23 cellular contexts compared by ENCODE assay signal in the genomic region with DNA sequence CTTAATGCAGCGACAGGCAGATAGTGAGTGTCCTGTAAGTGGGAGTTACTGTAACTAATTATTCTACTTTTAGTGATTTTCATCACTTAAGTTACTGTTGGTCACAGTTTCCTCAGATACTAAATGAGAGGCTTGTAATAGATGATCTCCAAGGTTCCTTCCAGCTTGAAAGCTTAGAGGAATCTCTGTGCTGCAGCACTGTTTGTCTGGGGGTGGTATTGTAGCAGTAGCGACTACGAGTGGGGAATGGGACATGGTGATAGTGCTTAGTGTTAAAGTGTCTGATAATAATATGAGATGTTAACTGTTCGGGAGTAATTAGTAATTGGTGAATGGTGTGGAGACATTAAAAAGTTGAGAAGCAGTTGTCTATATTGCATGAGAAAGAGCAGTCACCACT. TPM values are rescaled to one million over a fixed set of nuclear protein-coding genes. Genes with fewer than 3 reads are reported as not detected.
DNase-seq lines count a peak whose midpoint lies in the region; ATAC-seq and FAIRE-seq lines count a peak whose summit lies in the region.
"Had no signal": no experiment of that assay in that cellular context is flagged by ENCODE, and none has a peak within 500 bp of the region (broad histone marks: within the 10 kb centered on the region; RNA-seq: fewer than 3 reads in every experiment).

No MANE protein-coding gene starts in this region.

- peak overlapping the region; percentile 14 for H3K27ac Mint-ChIP-seq in activated naive CD4-positive, alpha-beta T cell treated with anti-CD3 and anti-CD28 coated beads, Interleukin-2, amount 50 U/mL, for 24 hours
- peak overlapping the region in 1 of 2 donors; percentile 4 for H3K27ac Mint-ChIP-seq in activated naive CD4-positive, alpha-beta T cell treated with anti-CD3 and anti-CD28 coated beads, Interleukin-2, amount 50 U/mL, for 72 hours
- H3K27ac Mint-ChIP-seq in activated T-helper 17 cell treated with anti-CD3 and anti-CD28 coated beads, Interleukin-2, amount 50 U/mL, for 72 hours, result peak overlapping the region; percentile 85
- H3K27ac Mint-ChIP-seq in immature natural killer cell, result peak overlapping the region; percentile 31 to 67 (median 43)

- H3K36me3 Mint-ChIP-seq in activated naive CD4-positive, alpha-beta T cell treated with anti-CD3 and anti-CD28 coated beads, Interleukin-2, amount 50 U/mL, for 24 hours, result peaks cover 32% of the 10 kb centered on the region
- peaks cover 14 to 65% of the 10 kb centered on the region in 2 donors for H3K36me3 Mint-ChIP-seq in activated naive CD4-positive, alpha-beta T cell treated with anti-CD3 and anti-CD28 coated beads, Interleukin-2, amount 50 U/mL, for 72 hours
- H3K36me3 Mint-ChIP-seq in activated T-helper 17 cell treated with anti-CD3 and anti-CD28 coated beads, Interleukin-2, amount 50 U/mL, for 72 hours (ENCODE audit: low read depth), result peaks cover 98% of the 10 kb centered on the region
- peaks cover 4 to 11% (median 11%) of the 10 kb centered on the region in 3 donors for H3K36me3 Mint-ChIP-seq in immature natural killer cell

- H3K9me3 Mint-ChIP-seq in activated naive CD4-positive, alpha-beta T cell treated with anti-CD3 and anti-CD28 coated beads, Interleukin-2, amount 50 U/mL, for 24 hours, result no peaks in the 10 kb centered on the region
- peaks cover 0 to 4% of the 10 kb centered on the region in 2 donors for H3K9me3 Mint-ChIP-seq in activated naive CD4-positive, alpha-beta T cell treated with anti-CD3 and anti-CD28 coated beads, Interleukin-2, amount 50 U/mL, for 72 hours
- no peaks in the 10 kb centered on the region for H3K9me3 Mint-ChIP-seq in activated T-helper 17 cell treated with anti-CD3 and anti-CD28 coated beads, Interleukin-2, amount 50 U/mL, for 72 hours
- no peaks in the 10 kb centered on the region for H3K9me3 Mint-ChIP-seq in immature natural killer cell

- FAIRE-seq in GM19239 (lab: Jason Lieb, UNC), result no peak
- FAIRE-seq: colon, G401.6, TTC549 had no signal

- no peak for DNase-seq in activated naive CD4-positive, alpha-beta T cell treated with anti-CD3 and anti-CD28 coated beads, Interleukin-2, amount 50 U/mL, for 72 hours (ENCODE audit: low spot score in 2 of 2)
- DNase-seq in immature natural killer cell (no peak), substantia nigra (lab: John Stamatoyannopoulos, UW) (no peak), GM19239 (ENCODE audit: insufficient read length, low spot score) (no peak)
- DNase-seq: activated CD4-positive, alpha-beta T cell treated with anti-CD3 and anti-CD28 coated beads for 4 hours; activated naive CD4-positive, alpha-beta T cell treated with anti-CD3 and anti-CD28 coated beads, Interleukin-2, amount 50 U/mL, for 16 hours; IMR-90; left ventricle myocardium inferior; mucosa of descending colon; NCI-H1417 treated with DMSO at 0.1 percent for 48 hours; NCI-H748 treated with DMSO at 0.1 percent for 48 hours; OCI-M1; stimulated activated CD4-positive, alpha-beta T cell treated with anti-CD3 and anti-CD28 coated beads, Interleukin-4, amount 100 ng/mL, for 24 hours had no signal

- H3K27ac ChIP-seq in substantia nigra (ENCODE audit: low read depth, low read length, poor library complexity, severe bottlenecking), result peak overlapping the region; percentile 10
- H3K27ac ChIP-seq: BLaER1 treated with 17β-estradiol and CSF1 and Interleukin-3, amounts not matched to agents 10 nM and 100 nM; HL-60; left ventricle myocardium inferior had no signal

- H3K4me3 Mint-ChIP-seq in activated naive CD4-positive, alpha-beta T cell treated with anti-CD3 and anti-CD28 coated beads, Interleukin-2, amount 50 U/mL, for 24 hours, result peak overlapping the region; percentile 13
- H3K4me3 Mint-ChIP-seq in activated T-helper 17 cell treated with anti-CD3 and anti-CD28 coated beads, Interleukin-2, amount 50 U/mL, for 72 hours, result peak overlapping the region; percentile 64
- H3K4me3 Mint-ChIP-seq in immature natural killer cell, result peak overlapping the region in 2 of 5 donors; percentile 18 to 25

- H3K27me3 Mint-ChIP-seq in activated naive CD4-positive, alpha-beta T cell treated with anti-CD3 and anti-CD28 coated beads, Interleukin-2, amount 50 U/mL, for 24 hours, result no peaks in the 10 kb centered on the region
- no peaks in the 10 kb centered on the region for H3K27me3 Mint-ChIP-seq in activated T-helper 17 cell treated with anti-CD3 and anti-CD28 coated beads, Interleukin-2, amount 50 U/mL, for 72 hours
- peaks cover 0 to 2% (median 2%) of the 10 kb centered on the region in 3 donors for H3K27me3 Mint-ChIP-seq in immature natural killer cell (ENCODE audit: low read depth in 3 of 3)

- no peak for ATAC-seq in activated naive CD4-positive, alpha-beta T cell treated with anti-CD3 and anti-CD28 coated beads, Interleukin-2, amount 50 U/mL, for 72 hours
- no peak for ATAC-seq in activated T-helper 17 cell treated with anti-CD3 and anti-CD28 coated beads, Interleukin-2, amount 50 U/mL, for 72 hours (replicated peaks)
- no peak for ATAC-seq in GM18502 (IDR thresholded peaks at IDR 0.05; ENCODE audit: poor library complexity, unreplicated experiment)
- ATAC-seq in GM19324 (IDR thresholded peaks at IDR 0.05; ENCODE audit: low FRiP score, unreplicated experiment), result no peak
- ATAC-seq: mucosa of descending colon, Right ventricle myocardium inferior had no signal

- peaks cover 91% of the 10 kb centered on the region for H3K4me1 Mint-ChIP-seq in activated naive CD4-positive, alpha-beta T cell treated with anti-CD3 and anti-CD28 coated beads, Interleukin-2, amount 50 U/mL, for 24 hours
- peaks cover 60% of the 10 kb centered on the region for H3K4me1 Mint-ChIP-seq in activated T-helper 17 cell treated with anti-CD3 and anti-CD28 coated beads, Interleukin-2, amount 50 U/mL, for 72 hours
- peaks cover 78 to 92% of the 10 kb centered on the region in 2 donors for H3K4me1 Mint-ChIP-seq in immature natural killer cell

RNA-seq across cellular contexts. Expression of a gene that starts 12.4 kb away (rescaled TPM):
- total RNA-seq in activated naive CD4-positive, alpha-beta T cell treated with anti-CD3 and anti-CD28 coated beads, Interleukin-2, amount 50 U/mL, for 72 hours, result 10 to 100 TPM; 69.4 to 85.7 TPM
- 10 to 100 TPM; 87.8 to 95.0 TPM for total RNA-seq in activated T-helper 17 cell treated with anti-CD3 and anti-CD28 coated beads, Interleukin-2, amount 50 U/mL, for 72 hours
- 10 to 100 TPM; 27.6 to 47.3 (median 44.9) TPM for polyA plus RNA-seq in immature natural killer cell

RNA-seq across cellular contexts. Expression of a gene that starts 52.5 kb away (rescaled TPM):
- total RNA-seq in activated naive CD4-positive, alpha-beta T cell treated with anti-CD3 and anti-CD28 coated beads, Interleukin-2, amount 50 U/mL, for 72 hours, result 1 to 10 TPM; 7.4 to 7.6 TPM
- total RNA-seq in activated T-helper 17 cell treated with anti-CD3 and anti-CD28 coated beads, Interleukin-2, amount 50 U/mL, for 72 hours, result 1 to 10 TPM; 8.2 to 9.8 TPM
- 1 to 10 TPM in 1 of 3 donors, under 1 TPM in 2; 0.16 to 2.1 (median 0.18) TPM for polyA plus RNA-seq in immature natural killer cell
